ENCODE assay signal across 8 cellular contexts in the genomic region with DNA sequence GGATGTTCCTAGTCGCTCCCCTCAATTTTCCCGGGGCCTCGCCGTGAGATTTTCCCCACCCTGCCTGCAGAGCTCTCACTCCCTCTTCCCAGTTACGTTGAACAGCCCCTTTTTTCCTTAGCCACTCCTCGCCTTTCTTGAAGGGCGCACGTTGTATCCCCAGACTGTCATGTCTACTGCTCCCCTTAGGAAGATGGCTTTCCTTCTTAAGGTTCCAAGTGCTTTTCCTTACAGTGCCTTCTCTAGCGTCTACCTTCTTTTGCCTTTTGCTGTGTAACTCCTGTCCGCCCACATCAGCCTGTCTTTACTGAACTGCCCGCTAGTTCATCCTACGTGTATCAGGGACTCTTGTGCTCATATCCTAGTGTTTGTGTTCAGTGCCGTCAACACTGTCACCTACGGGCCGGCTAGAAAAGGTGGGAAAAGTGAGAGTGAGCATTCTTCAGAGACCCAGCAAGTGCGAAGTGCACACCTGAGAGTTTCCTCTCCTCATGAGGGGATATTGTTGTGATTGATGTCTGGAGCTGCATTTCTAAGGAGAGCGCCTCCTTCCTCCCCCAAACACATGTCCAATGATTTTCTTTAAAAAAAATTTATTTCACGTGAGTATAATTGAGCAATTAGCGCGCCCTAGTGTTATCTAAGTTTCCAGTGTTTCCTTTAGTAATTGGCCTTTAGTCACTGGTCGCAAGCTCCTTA. TPM values are rescaled to one million over a fixed set of nuclear protein-coding genes. Genes with fewer than 3 reads are reported as not detected.
DNase-seq lines count a peak whose midpoint lies in the region; ATAC-seq and TF ChIP-seq lines count a peak whose summit lies in the region.

No MANE protein-coding gene starts in this region.

- TF ChIP-seq CTCF in 22Rv1 (IDR thresholded peaks at IDR 0.05) (peak; percentile 59), GM10248 (IDR thresholded peaks at IDR 0.05; ENCODE audit: control extremely low read depth, extremely low read depth, low read depth, missing control alignments) (peak; percentile 22), VCaP (conservative IDR thresholded peaks at IDR 0.05) (peak; percentile 55)

- CTCF ChIA-PET in GM10248 (lab: Yijun Ruan, JAX): interaction anchor here (0.6 to 5.7 kb wide), 28 partner anchors 8 to 179 kb away, joined by 3 to 66 read pairs (median 4); partner anchors contain the start of genes DDX46 and PCBD2

- H3K4me1 ChIP-seq in ectodermal cell (ENCODE audit: control insufficient read depth, insufficient read depth, low read length): peaks cover 9% of the 10 kb centered on the region

- no peaks in the 10 kb centered on the region for H3K9me3 ChIP-seq in ectodermal cell (ENCODE audit: control insufficient read depth, low read length)

- H3K27me3 ChIP-seq in ectodermal cell (ENCODE audit: control insufficient read depth, insufficient read depth, low read length, poor library complexity, severe bottlenecking): no peaks in the 10 kb centered on the region

- H3K27ac ChIP-seq in 22Rv1 (peak overlapping the region; percentile 85), VCaP (peak overlapping the region; percentile 95), ectodermal cell (ENCODE audit: insufficient read depth, low read depth, low read length, poor library complexity, severe bottlenecking) (no peak overlapping the region), temporal lobe (ENCODE audit: low read depth, low read length) (peak overlapping the region; percentile 93)

- H3K4me3 ChIP-seq in ectodermal cell (ENCODE audit: insufficient read depth, low read depth, low read length): peak overlapping the region; percentile 85

- DNase-seq in GM10248 (ENCODE audit: extremely low spot score): peak; percentile 47
- peak; percentile 47 for DNase-seq in NCI-H146 treated with DMSO at 0.1 percent for 48 hours (lab: John Stamatoyannopoulos, UW; ENCODE audit: unreplicated experiment)
- peak; percentile 37 for DNase-seq in medulla oblongata (ENCODE audit: extremely low spot score)

- POLR2A ChIA-PET in GM10248 (lab: Yijun Ruan, JAX): interaction anchor here (1.0 kb wide), 1 partner anchor 163 kb away, joined by 5 read pairs; no protein-coding TSS in a partner anchor

- no peak for ATAC-seq in GM19395 (IDR thresholded peaks at IDR 0.05; ENCODE audit: unreplicated experiment)

- 14 to 19% methylated on average over 20 to 21 of the region's 21 CpGs for WGBS in ectodermal cell, 2 experiments

- H3K36me3 ChIP-seq in ectodermal cell (ENCODE audit: control insufficient read depth, insufficient read depth, low read length): no peaks in the 10 kb centered on the region

RNA-seq across cellular contexts. Expression of gene CAMLG, which starts 0.8 kb away (rescaled TPM):
- polyA plus RNA-seq in ectodermal cell (2013, experiment 1 of 4): 32.2 TPM
- 29.7 TPM for polyA plus RNA-seq in ectodermal cell (2013, experiment 2 of 4)
- polyA plus RNA-seq in ectodermal cell (2013, experiment 3 of 4): 35.4 TPM
- polyA plus RNA-seq in ectodermal cell (2013, experiment 4 of 4): 37.7 TPM
- 60.7 TPM for total RNA-seq in temporal lobe

RNA-seq across cellular contexts. Expression of gene DDX46, which starts 19.5 kb away (rescaled TPM):
- 94.0 TPM for polyA plus RNA-seq in ectodermal cell (2013, experiment 1 of 4)
- 83.6 TPM for polyA plus RNA-seq in ectodermal cell (2013, experiment 2 of 4)
- 63.2 TPM for polyA plus RNA-seq in ectodermal cell (2013, experiment 3 of 4)
- 66.3 TPM for polyA plus RNA-seq in ectodermal cell (2013, experiment 4 of 4)
- 30.2 TPM for total RNA-seq in temporal lobe
